Comparison of ENCODE assay signal across 14 cellular contexts in the genomic region with DNA sequence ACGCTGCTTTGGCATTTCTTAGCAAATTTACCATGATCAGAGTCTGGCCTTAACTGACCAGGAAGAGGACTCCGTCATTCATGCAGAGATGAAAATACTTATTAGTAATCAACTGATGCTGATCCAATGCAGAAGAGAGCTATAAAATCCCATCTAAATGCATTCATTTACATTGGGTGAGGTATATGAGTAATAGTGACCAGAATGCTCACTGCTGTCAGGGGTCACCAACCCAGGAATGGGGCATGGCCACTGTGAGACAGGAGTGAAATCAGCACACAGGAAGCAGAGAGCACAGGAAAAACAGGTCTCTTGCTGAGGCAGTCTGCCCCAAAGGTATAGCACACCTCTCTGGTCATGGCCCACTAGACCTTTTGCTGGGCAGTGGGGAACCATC.
"Had no signal": no experiment of that assay in that cellular context is flagged by ENCODE, and none has a peak within 500 bp of the region (broad histone marks: within the 10 kb centered on the region; RNA-seq: fewer than 3 reads in every experiment).

No MANE protein-coding gene starts in this region.

- H2AFZ ChIP-seq: hepatocyte had no signal

- FAIRE-seq: small intestine had no signal

- H3K9me3 ChIP-seq: gastrocnemius medialis had no signal

- H3K27me3 ChIP-seq: gastrocnemius medialis, hepatocyte, right atrium auricular region, transverse colon had no signal

- H3K4me3 ChIP-seq: gastrocnemius medialis, hepatocyte, right atrium auricular region, transverse colon had no signal

- H3K27ac ChIP-seq: gastrocnemius medialis, hepatocyte, right atrium auricular region, transverse colon had no signal

- H3K4me2 ChIP-seq: hepatocyte had no signal

- DNase-seq: activated CD4-positive, alpha-beta T cell treated with anti-CD3 and anti-CD28 coated beads for 1 hour; activated CD8-positive, alpha-beta memory T cell treated with anti-CD3 and anti-CD28 coated beads, Interleukin-2, amount 50 U/mL, for 4 hours; activated CD8-positive, alpha-beta T cell treated with anti-CD3 and anti-CD28 coated beads for 36 hours; activated naive CD4-positive, alpha-beta T cell; aorta; gastrocnemius medialis; left colon; naive B cell; small intestine; T-helper 9 cell; transverse colon had no signal

- ATAC-seq: activated CD8-positive, alpha-beta T cell treated with anti-CD3 and anti-CD28 coated beads for 36 hours; left colon; stimulated activated memory B cell treated with anti-CD40 and anti-IgM and Interleukin-4, amounts not matched to agents 10 μg/mL and 1 μg/mL and 100 μg/mL, for 72 hours had no signal

- H3K36me3 ChIP-seq: gastrocnemius medialis, right atrium auricular region, transverse colon had no signal
